Comparison of ENCODE assay signal across 9 cellular contexts in the genomic region with DNA sequence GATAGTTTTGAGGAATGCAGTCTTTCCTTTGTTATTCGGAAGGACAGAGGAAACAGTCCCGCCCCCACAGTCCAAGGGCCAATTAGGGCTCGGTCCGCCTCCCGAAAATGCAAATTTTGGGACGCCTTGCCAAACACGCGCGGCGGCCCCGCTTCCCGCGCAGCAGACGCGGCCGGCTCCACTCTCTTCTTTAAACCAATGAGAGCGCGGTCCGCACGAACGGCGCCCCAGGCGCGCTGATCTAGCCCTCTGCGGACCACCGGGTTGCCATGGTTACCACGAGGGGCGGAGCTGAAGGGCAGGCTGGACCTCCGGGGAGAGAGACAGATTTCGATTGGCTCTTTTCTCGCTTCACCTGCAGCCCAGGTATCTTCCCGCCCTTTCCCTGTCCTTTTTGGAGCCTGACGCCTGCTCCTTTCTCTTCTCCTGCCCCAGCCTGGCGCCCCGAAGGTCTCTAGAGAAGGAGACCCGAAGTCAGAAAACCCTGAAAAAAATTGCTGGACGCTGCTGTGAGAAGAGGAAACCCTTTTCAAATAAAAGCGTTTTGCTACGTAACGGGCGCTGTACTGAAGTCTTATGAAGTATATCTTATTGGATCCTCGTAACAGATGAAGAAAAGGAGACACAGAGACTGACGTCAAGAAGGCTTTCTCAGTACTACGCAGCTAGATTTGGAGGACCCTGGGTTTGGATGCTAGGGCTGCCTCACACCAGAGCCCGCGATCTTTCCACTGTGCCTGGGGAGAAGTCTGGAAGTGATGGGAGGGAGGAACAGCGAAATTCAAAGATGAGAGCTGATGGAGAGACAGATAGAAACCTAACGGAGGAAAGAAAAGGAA. TPM values are rescaled to one million over a fixed set of nuclear protein-coding genes. Genes with fewer than 3 reads are reported as not detected.
DNase-seq lines count a peak whose midpoint lies in the region; ATAC-seq, FAIRE-seq and TF ChIP-seq lines count a peak whose summit lies in the region.
"Had no signal": no experiment of that assay in that cellular context is flagged by ENCODE, and none has a peak within 500 bp of the region (broad histone marks: within the 10 kb centered on the region; RNA-seq: fewer than 3 reads in every experiment).

No MANE protein-coding gene starts in this region.

- ATAC-seq in activated CD8-positive, alpha-beta T cell treated with anti-CD3 and anti-CD28 coated beads for 36 hours: peak; percentile 22
- ATAC-seq in pancreas: peak; percentile 73 to 91 (median 86)
- no peak for ATAC-seq in GM21723 (IDR thresholded peaks at IDR 0.05; ENCODE audit: unreplicated experiment)

- WGBS in pancreas, 2 donors: 9% methylated on average over 48 of the region's 48 CpGs

- intact Hi-C loops in activated CD8-positive, alpha-beta T cell treated with anti-CD3 and anti-CD28 coated beads for 36 hours (cut with micrococcal nuclease): no loop called here
- intact Hi-C loops in pancreas (cut with DNase I): no loop called here

- no peaks in the 10 kb centered on the region for H3K4me1 ChIP-seq in pancreas

- H3K27ac Mint-ChIP-seq in activated CD8-positive, alpha-beta T cell treated with anti-CD3 and anti-CD28 coated beads for 36 hours: no peak overlapping the region

- H3K27ac ChIP-seq in pancreas: no peak overlapping the region

- POLR2A ChIA-PET in activated CD8-positive, alpha-beta T cell treated with anti-CD3 and anti-CD28 coated beads for 36 hours (lab: Charles Lee): interaction anchor here (0.6 to 1.4 kb wide), 6 partner anchors 10 to 90 kb away, joined by 3 read pairs; no protein-coding TSS in a partner anchor

- peaks cover 70% of the 10 kb centered on the region for H3K27me3 Mint-ChIP-seq in activated CD8-positive, alpha-beta T cell treated with anti-CD3 and anti-CD28 coated beads for 36 hours

- H3K4me3 ChIP-seq in fibroblast of villous mesenchyme (ENCODE audit: low read depth, low read length) (peak overlapping the region; percentile 12), pancreas (peak overlapping the region in 2 of 4 donors; percentile 24 to 33)

- no peaks in the 10 kb centered on the region for H3K36me3 ChIP-seq in pancreas

- no peaks in the 10 kb centered on the region for H3K9me3 Mint-ChIP-seq in activated CD8-positive, alpha-beta T cell treated with anti-CD3 and anti-CD28 coated beads for 36 hours

- CTCF ChIA-PET in activated CD8-positive, alpha-beta T cell treated with anti-CD3 and anti-CD28 coated beads for 36 hours (lab: Charles Lee): interaction anchor here (0.6 to 3.3 kb wide), 7 partner anchors 9 to 324 kb away, joined by 3 to 13 read pairs (median 3); no protein-coding TSS in a partner anchor

- H3K4me3 Mint-ChIP-seq in activated CD8-positive, alpha-beta T cell treated with anti-CD3 and anti-CD28 coated beads for 36 hours: peak overlapping the region; percentile 12

- no peak for FAIRE-seq in pancreas (lab: Jason Lieb, UNC)
- FAIRE-seq: islet of Langerhans had no signal

- no peaks in the 10 kb centered on the region for H3K9me3 ChIP-seq in pancreas

- peaks cover 30% of the 10 kb centered on the region for H3K4me1 Mint-ChIP-seq in activated CD8-positive, alpha-beta T cell treated with anti-CD3 and anti-CD28 coated beads for 36 hours (ENCODE audit: low read depth)

- in situ Hi-C loops in G401 (cut with HindIII; ENCODE audit: low sequenced_read_pairs): no loop called here

- no peaks in the 10 kb centered on the region for H3K36me3 Mint-ChIP-seq in activated CD8-positive, alpha-beta T cell treated with anti-CD3 and anti-CD28 coated beads for 36 hours (ENCODE audit: low read depth)

- DNase-seq in G401 (ENCODE audit: low spot score) (peak; percentile 93), NCI-H146 (lab: John Stamatoyannopoulos, UW) (peak; percentile 89), fibroblast of villous mesenchyme (ENCODE audit: low read depth) (peak; percentile 53), pancreas (peak; percentile 40 to 81 (median 60)), GOT3 (lab: John Stamatoyannopoulos, UW) (no peak), SKM-1 (lab: John Stamatoyannopoulos, UW; ENCODE audit: unreplicated experiment) (no peak)
- peak; percentile 59 for DNase-seq in activated CD8-positive, alpha-beta T cell treated with anti-CD3 and anti-CD28 coated beads for 36 hours

- H3K27me3 ChIP-seq in pancreas: peaks cover 0 to 27% (median 11%) of the 10 kb centered on the region in 4 donors

- TF ChIP-seq CTCF in activated CD8-positive, alpha-beta T cell treated with anti-CD3 and anti-CD28 coated beads for 36 hours (IDR thresholded peaks at IDR 0.05): no peak
- no peak for TF ChIP-seq CTCF in fibroblast of villous mesenchyme (IDR thresholded peaks at IDR 0.05; ENCODE audit: insufficient read depth, low read depth, low read length)
- no peak for TF ChIP-seq CTCF in pancreas (IDR thresholded peaks at IDR 0.05)

RNA-seq across cellular contexts. Expression of a gene that starts 2.0 kb away (rescaled TPM):
- total RNA-seq in G401 (2014; rRNA removed; shearing (Covaris generic)): not detected in 2 replicates
- not detected for total RNA-seq in activated CD8-positive, alpha-beta T cell treated with anti-CD3 and anti-CD28 coated beads for 36 hours
- total RNA-seq in fibroblast of villous mesenchyme (not detected in 2 replicates), pancreas (not detected)
- polyA plus RNA-seq in pancreas: not detected

RNA-seq across cellular contexts. Expression of a gene that starts 3.9 kb away (rescaled TPM):
- total RNA-seq in G401 (2014; rRNA removed; shearing (Covaris generic)): 0.55 and 1.3 TPM in 2 replicates
- total RNA-seq in activated CD8-positive, alpha-beta T cell treated with anti-CD3 and anti-CD28 coated beads for 36 hours: not detected
- not detected in 2 replicates for total RNA-seq in fibroblast of villous mesenchyme
- total RNA-seq in pancreas: not detected
- not detected for polyA plus RNA-seq in pancreas

RNA-seq across cellular contexts. Expression of a gene that starts 20.1 kb away (rescaled TPM):
- 3.1 and 7.0 TPM in 2 replicates for total RNA-seq in G401 (2014; rRNA removed; shearing (Covaris generic))
- under 1 TPM in 1 of 2 experiments, not detected in 1; 0.23 TPM for total RNA-seq in activated CD8-positive, alpha-beta T cell treated with anti-CD3 and anti-CD28 coated beads for 36 hours
- total RNA-seq in fibroblast of villous mesenchyme (not detected in 2 replicates), pancreas (under 1 TPM in 5 of 6 donors, not detected in 1; 0.13 to 0.53 (median 0.40) TPM)
- polyA plus RNA-seq in pancreas: under 1 TPM; 0.30 to 0.31 TPM

RNA-seq across cellular contexts. Expression of a gene that starts 30.4 kb away (rescaled TPM):
- total RNA-seq in G401 (2014; rRNA removed; shearing (Covaris generic)): 148 and 183 TPM in 2 replicates
- 100 to 1,000 TPM; 124 to 126 TPM for total RNA-seq in activated CD8-positive, alpha-beta T cell treated with anti-CD3 and anti-CD28 coated beads for 36 hours
- 91.1 and 107 TPM in 2 replicates for total RNA-seq in fibroblast of villous mesenchyme
- total RNA-seq in pancreas: 10 to 100 TPM; 34.2 to 49.1 (median 37.2) TPM
- polyA plus RNA-seq in pancreas: 100 to 1,000 TPM in 1 of 2 donors, 10 to 100 TPM in 1; 82.5 to 110 TPM

RNA-seq across cellular contexts. Expression of a gene that starts 31.8 kb away (rescaled TPM):
- total RNA-seq in G401 (2014; rRNA removed; shearing (Covaris generic)): 50.9 and 65.6 TPM in 2 replicates
- total RNA-seq in activated CD8-positive, alpha-beta T cell treated with anti-CD3 and anti-CD28 coated beads for 36 hours: 10 to 100 TPM; 24.6 to 24.8 TPM
- total RNA-seq in fibroblast of villous mesenchyme: 17.7 and 40.6 TPM in 2 replicates
- 10 to 100 TPM; 16.1 to 22.9 (median 19.8) TPM for total RNA-seq in pancreas
- 10 to 100 TPM; 72.4 to 89.3 TPM for polyA plus RNA-seq in pancreas

Comparison
In these comparisons a context has a peak if more than half of its experiments do, and no peak if none do; other contexts are left out.
1. DNase-seq: peak in G401 (single experiment), NCI-H146 (single experiment), activated CD8-positive, alpha-beta T cell treated with anti-CD3 and anti-CD28 coated beads for 36 hours (single experiment), fibroblast of villous mesenchyme (single experiment) and pancreas (6 of 6); none in GOT3 (single experiment) and SKM-1 (single experiment).